In the genomic region with DNA sequence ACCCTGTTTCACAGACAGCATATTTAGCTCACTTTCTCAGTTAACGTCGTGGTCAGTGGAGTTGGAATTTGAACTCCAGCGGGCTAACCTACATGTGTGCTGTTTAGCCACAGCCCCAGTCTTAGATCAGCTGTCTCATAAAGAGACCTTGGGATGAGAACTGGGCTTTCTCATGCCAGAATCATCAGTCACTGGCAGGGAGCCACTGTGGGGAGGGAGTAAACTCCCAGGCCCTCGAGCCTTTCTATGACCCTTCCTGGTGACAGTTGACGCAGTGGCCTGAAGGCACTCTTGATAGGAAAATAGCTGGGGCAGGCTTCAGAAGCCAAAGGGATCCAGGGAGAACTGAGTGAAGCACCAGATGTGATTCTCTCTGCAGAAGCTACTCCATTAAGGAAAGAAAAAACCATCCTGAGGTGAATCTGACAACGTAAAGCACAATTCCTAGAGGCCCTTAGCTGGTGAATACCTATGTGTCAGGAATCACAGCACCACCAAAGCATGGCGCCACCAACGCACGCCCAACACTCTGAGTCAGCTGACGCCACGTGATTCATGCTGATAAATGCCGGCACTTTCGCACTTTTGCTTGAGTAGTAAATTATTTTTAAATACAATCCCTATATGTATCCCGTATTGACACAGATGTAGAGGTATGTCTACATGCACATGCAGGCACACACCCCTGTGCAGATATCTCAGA, we compare ENCODE assay signal across 1 cellular context.
A peak's percentile ranks its signal among the peaks of the same experiment; 100 is the strongest.
TF ChIP-seq lines count a peak whose summit lies in the region.

No MANE protein-coding gene starts in this region.

TF ChIP-seq in K562, 482 proteins besides CTCF, POLR2A, EP300 and RAD21 (continued from another document and continues in another):
- TF ChIP-seq, protein P1, sequence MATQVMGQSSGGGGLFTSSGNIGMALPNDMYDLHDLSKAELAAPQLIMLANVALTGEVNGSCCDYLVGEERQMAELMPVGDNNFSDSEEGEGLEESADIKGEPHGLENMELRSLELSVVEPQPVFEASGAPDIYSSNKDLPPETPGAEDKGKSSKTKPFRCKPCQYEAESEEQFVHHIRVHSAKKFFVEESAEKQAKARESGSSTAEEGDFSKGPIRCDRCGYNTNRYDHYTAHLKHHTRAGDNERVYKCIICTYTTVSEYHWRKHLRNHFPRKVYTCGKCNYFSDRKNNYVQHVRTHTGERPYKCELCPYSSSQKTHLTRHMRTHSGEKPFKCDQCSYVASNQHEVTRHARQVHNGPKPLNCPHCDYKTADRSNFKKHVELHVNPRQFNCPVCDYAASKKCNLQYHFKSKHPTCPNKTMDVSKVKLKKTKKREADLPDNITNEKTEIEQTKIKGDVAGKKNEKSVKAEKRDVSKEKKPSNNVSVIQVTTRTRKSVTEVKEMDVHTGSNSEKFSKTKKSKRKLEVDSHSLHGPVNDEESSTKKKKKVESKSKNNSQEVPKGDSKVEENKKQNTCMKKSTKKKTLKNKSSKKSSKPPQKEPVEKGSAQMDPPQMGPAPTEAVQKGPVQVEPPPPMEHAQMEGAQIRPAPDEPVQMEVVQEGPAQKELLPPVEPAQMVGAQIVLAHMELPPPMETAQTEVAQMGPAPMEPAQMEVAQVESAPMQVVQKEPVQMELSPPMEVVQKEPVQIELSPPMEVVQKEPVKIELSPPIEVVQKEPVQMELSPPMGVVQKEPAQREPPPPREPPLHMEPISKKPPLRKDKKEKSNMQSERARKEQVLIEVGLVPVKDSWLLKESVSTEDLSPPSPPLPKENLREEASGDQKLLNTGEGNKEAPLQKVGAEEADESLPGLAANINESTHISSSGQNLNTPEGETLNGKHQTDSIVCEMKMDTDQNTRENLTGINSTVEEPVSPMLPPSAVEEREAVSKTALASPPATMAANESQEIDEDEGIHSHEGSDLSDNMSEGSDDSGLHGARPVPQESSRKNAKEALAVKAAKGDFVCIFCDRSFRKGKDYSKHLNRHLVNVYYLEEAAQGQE (CRISPR knock-in tag; IDR thresholded peaks at IDR 0.05; ENCODE audit: low read depth) = no peak
- TF ChIP-seq, protein P2, sequence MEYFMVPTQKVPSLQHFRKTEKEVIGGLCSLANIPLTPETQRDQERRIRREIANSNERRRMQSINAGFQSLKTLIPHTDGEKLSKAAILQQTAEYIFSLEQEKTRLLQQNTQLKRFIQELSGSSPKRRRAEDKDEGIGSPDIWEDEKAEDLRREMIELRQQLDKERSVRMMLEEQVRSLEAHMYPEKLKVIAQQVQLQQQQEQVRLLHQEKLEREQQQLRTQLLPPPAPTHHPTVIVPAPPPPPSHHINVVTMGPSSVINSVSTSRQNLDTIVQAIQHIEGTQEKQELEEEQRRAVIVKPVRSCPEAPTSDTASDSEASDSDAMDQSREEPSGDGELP (CRISPR knock-in tag; IDR thresholded peaks at IDR 0.05; ENCODE audit: borderline replicate concordance) = 0 out of 2 replicates have a peak, but pooled peaks have one; percentile 18
- TF ChIP-seq ZNF57 (CRISPR knock-in tag; IDR thresholded peaks at IDR 0.05) (no peak), XRCC5 (IDR thresholded peaks at IDR 0.05; ENCODE audit: low read depth, low read length) (no peak), ZFPM2 (CRISPR knock-in tag; IDR thresholded peaks at IDR 0.05) (no peak), ZBED1 (IDR thresholded peaks at IDR 0.05) (no peak), POLR2AphosphoS2 (IDR thresholded peaks at IDR 0.05; ENCODE audit: low read length) (no peak), FIP1L1 (IDR thresholded peaks at IDR 0.05; ENCODE audit: low read depth, low read length, poor library complexity, severe bottlenecking) (no peak), ZNF347 (CRISPR knock-in tag; IDR thresholded peaks at IDR 0.05; ENCODE audit: low read depth) (no peak), GTF2A2 (tag; IDR thresholded peaks at IDR 0.05) (no peak), MCM2 (IDR thresholded peaks at IDR 0.05; ENCODE audit: low read depth) (no peak), SMC3 (conservative IDR thresholded peaks at IDR 0.05; ENCODE audit: insufficient read depth, low read depth, low read length) (no peak), GTF2E2 (tag; IDR thresholded peaks at IDR 0.05) (no peak), ZNF311 (CRISPR knock-in tag; IDR thresholded peaks at IDR 0.05) (0 out of 2 replicates have a peak, but pooled peaks have one; percentile 26), MYNN (IDR thresholded peaks at IDR 0.05) (no peak), MYNN (CRISPR knock-in tag; IDR thresholded peaks at IDR 0.05) (no peak), MTA1 (IDR thresholded peaks at IDR 0.05; ENCODE audit: borderline replicate concordance) (no peak), NR4A1 (CRISPR knock-in tag; IDR thresholded peaks at IDR 0.05) (no peak), NR4A1 (tag; IDR thresholded peaks at IDR 0.05) (0 out of 2 replicates have a peak, but pooled peaks have one; percentile 45), NCOA4 (IDR thresholded peaks at IDR 0.05; ENCODE audit: partially characterized antibody) (no peak), GABPA (tag; conservative IDR thresholded peaks at IDR 0.05; ENCODE audit: low read depth) (no peak), ZNF507 (tag; conservative IDR thresholded peaks at IDR 0.05) (no peak), PHB (CRISPR knock-in tag; IDR thresholded peaks at IDR 0.05) (no peak), ZBTB1 (CRISPR knock-in tag; IDR thresholded peaks at IDR 0.05; ENCODE audit: borderline replicate concordance, low read depth) (no peak), MAFK (IDR thresholded peaks at IDR 0.05; ENCODE audit: low read length) (no peak), STAT5A (IDR thresholded peaks at IDR 0.05; ENCODE audit: borderline replicate concordance, low read length) (no peak), BRCA1 (IDR thresholded peaks at IDR 0.05) (no peak), BRCA1 (CRISPR knock-in tag; IDR thresholded peaks at IDR 0.05) (no peak), ZBTB17 (CRISPR knock-in tag; IDR thresholded peaks at IDR 0.05) (no peak), TARDBP (IDR thresholded peaks at IDR 0.05) (no peak), TCF7L2 (IDR thresholded peaks at IDR 0.05; ENCODE audit: low read depth, low read length) (no peak), DMBX1 (CRISPR knock-in tag; IDR thresholded peaks at IDR 0.05; ENCODE audit: borderline replicate concordance) (peak; percentile 81; the same call in 1 of the 2 replicates)
- TF ChIP-seq, protein P3, sequence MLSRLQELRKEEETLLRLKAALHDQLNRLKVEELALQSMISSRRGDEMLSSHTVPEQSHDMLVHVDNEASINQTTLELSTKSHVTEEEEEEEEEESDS (CRISPR knock-in tag; IDR thresholded peaks at IDR 0.05) = no peak
- TF ChIP-seq, protein P4, sequence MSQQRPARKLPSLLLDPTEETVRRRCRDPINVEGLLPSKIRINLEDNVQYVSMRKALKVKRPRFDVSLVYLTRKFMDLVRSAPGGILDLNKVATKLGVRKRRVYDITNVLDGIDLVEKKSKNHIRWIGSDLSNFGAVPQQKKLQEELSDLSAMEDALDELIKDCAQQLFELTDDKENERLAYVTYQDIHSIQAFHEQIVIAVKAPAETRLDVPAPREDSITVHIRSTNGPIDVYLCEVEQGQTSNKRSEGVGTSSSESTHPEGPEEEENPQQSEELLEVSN (IDR thresholded peaks at IDR 0.05; ENCODE audit: borderline replicate concordance in 1 of 2, extremely low read depth in 1 of 2, insufficient read depth in 1 of 2, insufficient read length in 1 of 2, low read depth in 1 of 2, low read length in 1 of 2, poor library complexity in 1 of 2, severe bottlenecking in 1 of 2) = no peak
- TF ChIP-seq, protein P5, sequence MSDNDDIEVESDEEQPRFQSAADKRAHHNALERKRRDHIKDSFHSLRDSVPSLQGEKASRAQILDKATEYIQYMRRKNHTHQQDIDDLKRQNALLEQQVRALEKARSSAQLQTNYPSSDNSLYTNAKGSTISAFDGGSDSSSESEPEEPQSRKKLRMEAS (CRISPR knock-in tag; IDR thresholded peaks at IDR 0.05) = 0 out of 2 replicates have a peak, but pooled peaks have one; percentile 34
- TF ChIP-seq, protein P6, sequence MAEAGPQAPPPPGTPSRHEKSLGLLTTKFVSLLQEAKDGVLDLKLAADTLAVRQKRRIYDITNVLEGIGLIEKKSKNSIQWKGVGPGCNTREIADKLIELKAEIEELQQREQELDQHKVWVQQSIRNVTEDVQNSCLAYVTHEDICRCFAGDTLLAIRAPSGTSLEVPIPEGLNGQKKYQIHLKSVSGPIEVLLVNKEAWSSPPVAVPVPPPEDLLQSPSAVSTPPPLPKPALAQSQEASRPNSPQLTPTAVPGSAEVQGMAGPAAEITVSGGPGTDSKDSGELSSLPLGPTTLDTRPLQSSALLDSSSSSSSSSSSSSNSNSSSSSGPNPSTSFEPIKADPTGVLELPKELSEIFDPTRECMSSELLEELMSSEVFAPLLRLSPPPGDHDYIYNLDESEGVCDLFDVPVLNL (CRISPR knock-in tag; IDR thresholded peaks at IDR 0.05; ENCODE audit: low read depth) = no peak
- TF ChIP-seq, protein P7, sequence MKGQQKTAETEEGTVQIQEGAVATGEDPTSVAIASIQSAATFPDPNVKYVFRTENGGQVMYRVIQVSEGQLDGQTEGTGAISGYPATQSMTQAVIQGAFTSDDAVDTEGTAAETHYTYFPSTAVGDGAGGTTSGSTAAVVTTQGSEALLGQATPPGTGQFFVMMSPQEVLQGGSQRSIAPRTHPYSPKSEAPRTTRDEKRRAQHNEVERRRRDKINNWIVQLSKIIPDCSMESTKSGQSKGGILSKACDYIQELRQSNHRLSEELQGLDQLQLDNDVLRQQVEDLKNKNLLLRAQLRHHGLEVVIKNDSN (CRISPR knock-in tag; IDR thresholded peaks at IDR 0.05) = peak; percentile 80
- TF ChIP-seq, protein P8, sequence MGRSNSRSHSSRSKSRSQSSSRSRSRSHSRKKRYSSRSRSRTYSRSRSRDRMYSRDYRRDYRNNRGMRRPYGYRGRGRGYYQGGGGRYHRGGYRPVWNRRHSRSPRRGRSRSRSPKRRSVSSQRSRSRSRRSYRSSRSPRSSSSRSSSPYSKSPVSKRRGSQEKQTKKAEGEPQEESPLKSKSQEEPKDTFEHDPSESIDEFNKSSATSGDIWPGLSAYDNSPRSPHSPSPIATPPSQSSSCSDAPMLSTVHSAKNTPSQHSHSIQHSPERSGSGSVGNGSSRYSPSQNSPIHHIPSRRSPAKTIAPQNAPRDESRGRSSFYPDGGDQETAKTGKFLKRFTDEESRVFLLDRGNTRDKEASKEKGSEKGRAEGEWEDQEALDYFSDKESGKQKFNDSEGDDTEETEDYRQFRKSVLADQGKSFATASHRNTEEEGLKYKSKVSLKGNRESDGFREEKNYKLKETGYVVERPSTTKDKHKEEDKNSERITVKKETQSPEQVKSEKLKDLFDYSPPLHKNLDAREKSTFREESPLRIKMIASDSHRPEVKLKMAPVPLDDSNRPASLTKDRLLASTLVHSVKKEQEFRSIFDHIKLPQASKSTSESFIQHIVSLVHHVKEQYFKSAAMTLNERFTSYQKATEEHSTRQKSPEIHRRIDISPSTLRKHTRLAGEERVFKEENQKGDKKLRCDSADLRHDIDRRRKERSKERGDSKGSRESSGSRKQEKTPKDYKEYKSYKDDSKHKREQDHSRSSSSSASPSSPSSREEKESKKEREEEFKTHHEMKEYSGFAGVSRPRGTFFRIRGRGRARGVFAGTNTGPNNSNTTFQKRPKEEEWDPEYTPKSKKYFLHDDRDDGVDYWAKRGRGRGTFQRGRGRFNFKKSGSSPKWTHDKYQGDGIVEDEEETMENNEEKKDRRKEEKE (IDR thresholded peaks at IDR 0.05; ENCODE audit: borderline replicate concordance in 1 of 2, control insufficient read depth in 1 of 2, low read depth in 2 of 2, low read length in 1 of 2) = no peak
- TF ChIP-seq, protein P9, sequence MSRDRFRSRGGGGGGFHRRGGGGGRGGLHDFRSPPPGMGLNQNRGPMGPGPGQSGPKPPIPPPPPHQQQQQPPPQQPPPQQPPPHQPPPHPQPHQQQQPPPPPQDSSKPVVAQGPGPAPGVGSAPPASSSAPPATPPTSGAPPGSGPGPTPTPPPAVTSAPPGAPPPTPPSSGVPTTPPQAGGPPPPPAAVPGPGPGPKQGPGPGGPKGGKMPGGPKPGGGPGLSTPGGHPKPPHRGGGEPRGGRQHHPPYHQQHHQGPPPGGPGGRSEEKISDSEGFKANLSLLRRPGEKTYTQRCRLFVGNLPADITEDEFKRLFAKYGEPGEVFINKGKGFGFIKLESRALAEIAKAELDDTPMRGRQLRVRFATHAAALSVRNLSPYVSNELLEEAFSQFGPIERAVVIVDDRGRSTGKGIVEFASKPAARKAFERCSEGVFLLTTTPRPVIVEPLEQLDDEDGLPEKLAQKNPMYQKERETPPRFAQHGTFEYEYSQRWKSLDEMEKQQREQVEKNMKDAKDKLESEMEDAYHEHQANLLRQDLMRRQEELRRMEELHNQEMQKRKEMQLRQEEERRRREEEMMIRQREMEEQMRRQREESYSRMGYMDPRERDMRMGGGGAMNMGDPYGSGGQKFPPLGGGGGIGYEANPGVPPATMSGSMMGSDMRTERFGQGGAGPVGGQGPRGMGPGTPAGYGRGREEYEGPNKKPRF (IDR thresholded peaks at IDR 0.05; ENCODE audit: low read depth, low read length) = no peak
- TF ChIP-seq, protein P10, sequence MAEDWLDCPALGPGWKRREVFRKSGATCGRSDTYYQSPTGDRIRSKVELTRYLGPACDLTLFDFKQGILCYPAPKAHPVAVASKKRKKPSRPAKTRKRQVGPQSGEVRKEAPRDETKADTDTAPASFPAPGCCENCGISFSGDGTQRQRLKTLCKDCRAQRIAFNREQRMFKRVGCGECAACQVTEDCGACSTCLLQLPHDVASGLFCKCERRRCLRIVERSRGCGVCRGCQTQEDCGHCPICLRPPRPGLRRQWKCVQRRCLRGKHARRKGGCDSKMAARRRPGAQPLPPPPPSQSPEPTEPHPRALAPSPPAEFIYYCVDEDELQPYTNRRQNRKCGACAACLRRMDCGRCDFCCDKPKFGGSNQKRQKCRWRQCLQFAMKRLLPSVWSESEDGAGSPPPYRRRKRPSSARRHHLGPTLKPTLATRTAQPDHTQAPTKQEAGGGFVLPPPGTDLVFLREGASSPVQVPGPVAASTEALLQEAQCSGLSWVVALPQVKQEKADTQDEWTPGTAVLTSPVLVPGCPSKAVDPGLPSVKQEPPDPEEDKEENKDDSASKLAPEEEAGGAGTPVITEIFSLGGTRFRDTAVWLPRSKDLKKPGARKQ (CRISPR knock-in tag; IDR thresholded peaks at IDR 0.05) = no peak
- TF ChIP-seq, protein P11, sequence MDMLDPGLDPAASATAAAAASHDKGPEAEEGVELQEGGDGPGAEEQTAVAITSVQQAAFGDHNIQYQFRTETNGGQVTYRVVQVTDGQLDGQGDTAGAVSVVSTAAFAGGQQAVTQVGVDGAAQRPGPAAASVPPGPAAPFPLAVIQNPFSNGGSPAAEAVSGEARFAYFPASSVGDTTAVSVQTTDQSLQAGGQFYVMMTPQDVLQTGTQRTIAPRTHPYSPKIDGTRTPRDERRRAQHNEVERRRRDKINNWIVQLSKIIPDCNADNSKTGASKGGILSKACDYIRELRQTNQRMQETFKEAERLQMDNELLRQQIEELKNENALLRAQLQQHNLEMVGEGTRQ (CRISPR knock-in tag; IDR thresholded peaks at IDR 0.05) = peak; percentile 33; the same call in 1 of the 2 replicates
